ENCODE assay signal across 11 cellular contexts in genomic region chr9:536597-537511, GRCh38.
DNase-seq lines count a peak whose midpoint lies in the region; ATAC-seq and TF ChIP-seq lines count a peak whose summit lies in the region.
"Had no signal": no experiment of that assay in that cellular context is flagged by ENCODE, and none has a peak within 500 bp of the region (broad histone marks: within the 10 kb centered on the region; RNA-seq: fewer than 3 reads in every experiment).

No MANE protein-coding gene starts in this region.

- no peak for ATAC-seq in GM18517 (IDR thresholded peaks at IDR 0.05; ENCODE audit: unreplicated experiment)
- no peak for ATAC-seq in HG03354 (IDR thresholded peaks at IDR 0.05; ENCODE audit: poor library complexity, severe bottlenecking, unreplicated experiment)
- ATAC-seq: upper lobe of right lung had no signal

- no peak for TF ChIP-seq CTCF in GM10266 (IDR thresholded peaks at IDR 0.05; ENCODE audit: control insufficient read depth, insufficient read depth, low read depth, missing control alignments)

- DNase-seq in COLO668 (lab: John Stamatoyannopoulos, UW; ENCODE audit: unreplicated experiment), result peak; percentile 16
- peak; percentile 12 for DNase-seq in GM10266 (ENCODE audit: extremely low spot score)
- peak; percentile 48 for DNase-seq in NCI-H345 (lab: John Stamatoyannopoulos, UW)
- DNase-seq in germinal center (ENCODE audit: low spot score), result peak; percentile 30
- no peak for DNase-seq in activated effector memory CD4-positive, alpha-beta T cell treated with anti-CD3 and anti-CD28 coated beads, Interleukin-2, amount 50 U/mL, for 16 hours
- DNase-seq: activated effector memory CD4-positive, alpha-beta T cell treated with Interleukin-2 at 50 U/mL for 16 hours; KBM-7; OCI-M1; upper lobe of right lung had no signal
